Comparison of ENCODE assay signal across 8 cellular contexts in the genomic region with DNA sequence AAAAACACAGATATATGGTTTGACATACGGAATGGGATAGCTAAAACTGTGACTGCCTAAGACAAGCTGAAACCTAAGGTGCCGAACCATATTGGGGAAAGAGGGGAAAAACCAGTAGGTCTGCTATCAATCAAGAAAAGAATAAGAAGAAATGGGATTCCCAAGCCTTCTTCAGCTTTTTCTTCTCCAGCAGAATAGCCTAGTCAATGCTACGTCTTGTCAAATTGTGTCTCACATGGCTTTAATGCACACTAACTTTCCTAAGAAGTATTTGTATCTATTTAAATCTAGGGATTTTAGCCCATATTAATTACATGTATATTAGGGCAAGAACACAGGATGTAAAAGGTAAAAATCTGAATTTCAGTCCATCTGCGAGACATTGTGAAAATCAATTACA. TPM values are rescaled to one million over a fixed set of nuclear protein-coding genes. Genes with fewer than 3 reads are reported as not detected.
DNase-seq lines count a peak whose midpoint lies in the region; ATAC-seq, FAIRE-seq and TF ChIP-seq lines count a peak whose summit lies in the region.

No MANE protein-coding gene starts in this region.

- FAIRE-seq in GM12892 (lab: Jason Lieb, UNC): peak; percentile 30

- peaks cover 5% of the 10 kb centered on the region for H3K36me3 Mint-ChIP-seq in T-helper 17 cell (ENCODE audit: low read depth)
- H3K36me3 Mint-ChIP-seq in glutamatergic neuron (ENCODE audit: unreplicated experiment): no peaks in the 10 kb centered on the region

- H3K9me3 Mint-ChIP-seq in glutamatergic neuron (ENCODE audit: unreplicated experiment): peaks cover 12% of the 10 kb centered on the region

- no peak for ATAC-seq in T-helper 17 cell

- TF ChIP-seq CTCF in glutamatergic neuron (IDR thresholded peaks at IDR 0.05; ENCODE audit: partially characterized antibody, unreplicated experiment) (no peak), GM13976 (IDR thresholded peaks at IDR 0.05; ENCODE audit: borderline replicate concordance, control extremely low read depth, extremely low read depth, insufficient read depth, missing control alignments) (no peak)

- H3K9me3 ChIP-seq in T-helper 17 cell (ENCODE audit: control insufficient read depth, low read length, poor library complexity, severe bottlenecking): no peaks in the 10 kb centered on the region

- DNase-seq in GM12892 (ENCODE audit: insufficient read length) (no peak), T-helper 17 cell (no peak), glutamatergic neuron (no peak), skeletal muscle cell (ENCODE audit: low read depth) (no peak), ecto neural progenitor cell (ENCODE audit: low spot score) (no peak), mucosa of gallbladder (ENCODE audit: low spot score) (no peak), GM13976 (ENCODE audit: low spot score) (no peak), KBM-7 (no peak)

- in situ Hi-C loops in GM13976 (cut with MboI; ENCODE audit: low sequenced_read_pairs, unreplicated experiment): no loop called here
- in situ Hi-C loops in KBM-7 (cut with MboI; ENCODE audit: low pct_unique_long_range_greater_than_20kb, low sequenced_read_pairs): no loop called here

- no peak for TF ChIP-seq POLR2A in GM12892 (IDR thresholded peaks at IDR 0.05; ENCODE audit: low read depth, low read length)

- peak overlapping the region; percentile 97 for H3K27ac Mint-ChIP-seq in T-helper 17 cell
- H3K27ac Mint-ChIP-seq in glutamatergic neuron (ENCODE audit: unreplicated experiment): peak overlapping the region; percentile 99

- peak overlapping the region; percentile 77 for H3K4me3 ChIP-seq in skeletal muscle cell (ENCODE audit: low read depth, low read length)

- H3K4me3 Mint-ChIP-seq in T-helper 17 cell (peak overlapping the region; percentile 96), glutamatergic neuron (ENCODE audit: unreplicated experiment) (peak overlapping the region; percentile 99)

- H3K4me1 Mint-ChIP-seq in T-helper 17 cell: peaks cover 46% of the 10 kb centered on the region
- peaks cover 14% of the 10 kb centered on the region for H3K4me1 Mint-ChIP-seq in glutamatergic neuron (ENCODE audit: low read depth, unreplicated experiment)

- H3K27me3 Mint-ChIP-seq in T-helper 17 cell (no peaks in the 10 kb centered on the region), glutamatergic neuron (ENCODE audit: unreplicated experiment) (peaks cover 11% of the 10 kb centered on the region)

RNA-seq across cellular contexts. Expression of a gene that starts 0.8 kb away (rescaled TPM):
- polyA plus RNA-seq in GM12892 (2012; ENCODE audit: missing spikeins): 19.3 TPM
- total RNA-seq in T-helper 17 cell: 10 to 100 TPM; 51.2 to 51.7 TPM
- 132 TPM for total RNA-seq in glutamatergic neuron (ENCODE audit: unreplicated experiment)
- total RNA-seq in mucosa of gallbladder: 37.5 TPM

RNA-seq across cellular contexts. Expression of a gene that starts 47.6 kb away (rescaled TPM):
- not detected for polyA plus RNA-seq in GM12892 (2012; ENCODE audit: missing spikeins)
- not detected for total RNA-seq in T-helper 17 cell
- total RNA-seq in glutamatergic neuron (ENCODE audit: unreplicated experiment): not detected
- total RNA-seq in mucosa of gallbladder: not detected
